ENCODE assay signal across 8 cellular contexts in the genomic region with DNA sequence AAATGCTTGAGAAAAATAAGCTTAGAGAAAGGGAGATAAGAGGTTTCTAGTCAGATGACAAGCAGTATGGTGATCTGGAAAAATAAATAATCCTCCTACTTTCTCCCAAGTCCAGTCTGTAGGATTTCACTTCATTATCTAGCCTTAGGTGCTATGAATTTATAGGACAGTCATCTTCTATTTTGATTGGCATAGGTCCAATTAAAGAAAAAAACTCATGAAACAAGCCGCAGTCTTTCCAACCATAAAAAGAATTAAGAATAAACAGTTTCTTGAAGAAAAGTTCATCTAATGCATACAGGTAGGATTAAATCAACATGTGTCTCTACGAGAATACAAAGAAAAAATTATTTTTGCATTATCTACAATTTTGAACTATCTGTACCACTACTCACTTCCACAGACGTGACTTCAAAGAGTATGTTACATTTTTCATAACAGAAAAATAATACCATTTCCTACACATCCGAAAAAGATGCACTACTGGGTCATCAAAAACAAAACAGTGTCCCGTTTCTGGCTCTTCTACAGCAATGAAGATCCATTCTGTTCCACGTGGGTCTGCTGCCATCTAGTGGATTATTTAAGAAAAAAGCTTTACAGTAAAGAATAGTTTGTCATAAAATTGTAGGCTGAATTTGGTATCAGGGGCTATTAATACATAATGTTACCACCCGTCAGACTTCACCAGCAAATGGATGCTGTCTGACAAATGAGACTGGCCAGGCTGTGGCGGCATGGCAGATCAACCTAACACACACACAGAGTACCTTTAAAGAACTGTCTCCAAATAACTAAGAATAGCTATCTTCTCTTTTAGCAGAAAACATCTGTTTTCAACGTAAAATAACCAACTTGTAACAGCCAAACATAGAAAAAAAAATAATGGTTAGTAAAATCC. TPM values are rescaled to one million over a fixed set of nuclear protein-coding genes. Genes with fewer than 3 reads are reported as not detected.
DNase-seq lines count a peak whose midpoint lies in the region; ATAC-seq and TF ChIP-seq lines count a peak whose summit lies in the region.

No MANE protein-coding gene starts in this region.

- no peaks in the 10 kb centered on the region for H3K36me3 ChIP-seq in Peyer's patch

- H3K4me3 ChIP-seq in Jurkat, Clone E6-1 (ENCODE audit: low read length): no peak overlapping the region
- H3K4me3 ChIP-seq in Peyer's patch: no peak overlapping the region
- H3K4me3 ChIP-seq in astrocyte of the cerebellum (ENCODE audit: low read depth, low read length): no peak overlapping the region

- peak; percentile 82 for ATAC-seq in GM21723 (IDR thresholded peaks at IDR 0.05; ENCODE audit: unreplicated experiment)

- H3K4me1 ChIP-seq in Peyer's patch: no peaks in the 10 kb centered on the region

- H3K27ac ChIP-seq in Peyer's patch: no peak overlapping the region

- peak; percentile 55 for DNase-seq in SIG-M5 treated with dmso at 0.1 percent for 504 hours (lab: John Stamatoyannopoulos, UW; ENCODE audit: unreplicated experiment)
- DNase-seq in SIG-M5 (lab: John Stamatoyannopoulos, UW): no peak
- peak; percentile 62 for DNase-seq in Jurkat, Clone E6-1 (ENCODE audit: low read depth, low spot score)
- DNase-seq in Peyer's patch: no peak
- peak; percentile 57 for DNase-seq in astrocyte of the cerebellum (ENCODE audit: low read depth)
- peak; percentile 26 for DNase-seq in hepatic stellate cell (ENCODE audit: low spot score)
- DNase-seq in stimulated activated CD4-positive, alpha-beta T cell treated with anti-CD3 and anti-CD28 coated beads, Interleukin-12 subunit alpha, Interleukin-12 subunit beta, amount 100 ng/mL, for 48 hours (ENCODE audit: low read depth in 2 of 3, low spot score in 1 of 3): peak in 2 of 3 donors; percentile 14 to 47

- H3K9me3 ChIP-seq in Peyer's patch: no peaks in the 10 kb centered on the region

- no peaks in the 10 kb centered on the region for H3K27me3 ChIP-seq in Peyer's patch

- peak; percentile 37 to 80 (median 76) for TF ChIP-seq CTCF in Peyer's patch (IDR thresholded peaks at IDR 0.05)
- TF ChIP-seq CTCF in astrocyte of the cerebellum (IDR thresholded peaks at IDR 0.05; ENCODE audit: low read depth, low read length, missing control alignments): peak; percentile 43

- in situ Hi-C loops in astrocyte of the cerebellum (cut with HindIII; ENCODE audit: low sequenced_read_pairs): loop anchor here (10.0 kb wide), 1 partner anchor 189 kb away; no protein-coding TSS in a partner anchor

- no peak for TF ChIP-seq POLR2A in Peyer's patch (IDR thresholded peaks at IDR 0.05)

RNA-seq across cellular contexts. Expression of a gene that starts 28.9 kb away (rescaled TPM):
- polyA plus RNA-seq in Jurkat, Clone E6-1 (2012; ENCODE audit: insufficient read depth, insufficient read length): 28.9 TPM
- 10 to 100 TPM; 31.4 to 65.9 (median 51.9) TPM for total RNA-seq in Peyer's patch

RNA-seq across cellular contexts. Expression of a gene that starts 54.0 kb away (rescaled TPM):
- not detected for polyA plus RNA-seq in Jurkat, Clone E6-1 (2012; ENCODE audit: insufficient read depth, insufficient read length)
- not detected for total RNA-seq in Peyer's patch

Comparison
In these comparisons a context has a peak if more than half of its experiments do, and no peak if none do; other contexts are left out.
1. DNase-seq: peak in SIG-M5 treated with dmso at 0.1 percent for 504 hours (single experiment), Jurkat, Clone E6-1 (single experiment), astrocyte of the cerebellum (single experiment), hepatic stellate cell (single experiment) and stimulated activated CD4-positive, alpha-beta T cell treated with anti-CD3 and anti-CD28 coated beads, Interleukin-12 subunit alpha, Interleukin-12 subunit beta, amount 100 ng/mL, for 48 hours (2 of 3); none in SIG-M5 (single experiment) and Peyer's patch (0 of 3).